In genomic region chr11:75516886-75517285, GRCh38 we compare ENCODE assay signal across 1 cellular context.
TF ChIP-seq lines count a peak whose summit lies in the region.

No MANE protein-coding gene starts in this region.

TF ChIP-seq in K562, 482 proteins besides CTCF, POLR2A, EP300 and RAD21 (continued from another document):
- no peak for TF ChIP-seq CTCFL (IDR thresholded peaks at IDR 0.05; ENCODE audit: borderline replicate concordance, insufficient read depth, low read depth, low read length, poor library complexity, severe bottlenecking)
- TF ChIP-seq ETV6 (IDR thresholded peaks at IDR 0.05; ENCODE audit: borderline replicate concordance in 1 of 2, low read depth in 2 of 2, low read length in 1 of 2), result no peak
- no peak for TF ChIP-seq ETV6 (CRISPR knock-in tag; IDR thresholded peaks at IDR 0.05; ENCODE audit: borderline replicate concordance)
- TF ChIP-seq, protein P1, sequence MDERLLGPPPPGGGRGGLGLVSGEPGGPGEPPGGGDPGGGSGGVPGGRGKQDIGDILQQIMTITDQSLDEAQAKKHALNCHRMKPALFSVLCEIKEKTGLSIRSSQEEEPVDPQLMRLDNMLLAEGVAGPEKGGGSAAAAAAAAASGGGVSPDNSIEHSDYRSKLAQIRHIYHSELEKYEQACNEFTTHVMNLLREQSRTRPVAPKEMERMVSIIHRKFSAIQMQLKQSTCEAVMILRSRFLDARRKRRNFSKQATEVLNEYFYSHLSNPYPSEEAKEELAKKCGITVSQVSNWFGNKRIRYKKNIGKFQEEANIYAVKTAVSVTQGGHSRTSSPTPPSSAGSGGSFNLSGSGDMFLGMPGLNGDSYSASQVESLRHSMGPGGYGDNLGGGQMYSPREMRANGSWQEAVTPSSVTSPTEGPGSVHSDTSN (CRISPR knock-in tag; IDR thresholded peaks at IDR 0.05; ENCODE audit: low read depth), result no peak
- TF ChIP-seq, protein P1 (tag; conservative IDR thresholded peaks at IDR 0.05; ENCODE audit: low read depth), result no peak
- TF ChIP-seq, protein P2, sequence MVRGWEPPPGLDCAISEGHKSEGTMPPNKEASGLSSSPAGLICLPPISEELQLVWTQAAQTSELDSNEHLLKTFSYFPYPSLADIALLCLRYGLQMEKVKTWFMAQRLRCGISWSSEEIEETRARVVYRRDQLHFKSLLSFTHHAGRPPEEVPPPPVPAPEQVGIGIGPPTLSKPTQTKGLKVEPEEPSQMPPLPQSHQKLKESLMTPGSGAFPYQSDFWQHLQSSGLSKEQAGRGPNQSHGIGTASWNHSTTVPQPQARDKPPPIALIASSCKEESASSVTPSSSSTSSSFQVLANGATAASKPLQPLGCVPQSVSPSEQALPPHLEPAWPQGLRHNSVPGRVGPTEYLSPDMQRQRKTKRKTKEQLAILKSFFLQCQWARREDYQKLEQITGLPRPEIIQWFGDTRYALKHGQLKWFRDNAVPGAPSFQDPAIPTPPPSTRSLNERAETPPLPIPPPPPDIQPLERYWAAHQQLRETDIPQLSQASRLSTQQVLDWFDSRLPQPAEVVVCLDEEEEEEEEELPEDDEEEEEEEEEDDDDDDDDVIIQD (CRISPR knock-in tag; IDR thresholded peaks at IDR 0.05), result no peak
- TF ChIP-seq ARID1B (IDR thresholded peaks at IDR 0.05), result peak; percentile 61
- TF ChIP-seq PKNOX1 (IDR thresholded peaks at IDR 0.05), result no peak
- TF ChIP-seq HNRNPUL1 (IDR thresholded peaks at IDR 0.05; ENCODE audit: low read length), result no peak
- peak in 1 of 2 experiments; percentile 82; a peak in 2 of 4 replicates for TF ChIP-seq SRF (CRISPR knock-in tag; IDR thresholded peaks at IDR 0.05)
- TF ChIP-seq CTBP1 (IDR thresholded peaks at IDR 0.05; ENCODE audit: borderline replicate concordance), result peak; percentile 66; the same call in 1 of the 2 replicates
- no peak for TF ChIP-seq PHB2 (IDR thresholded peaks at IDR 0.05; ENCODE audit: low read depth)
- no peak for TF ChIP-seq ID3 (CRISPR knock-in tag; IDR thresholded peaks at IDR 0.05)
- TF ChIP-seq ID3 (tag; IDR thresholded peaks at IDR 0.05), result no peak
- TF ChIP-seq ESRRB (CRISPR knock-in tag; IDR thresholded peaks at IDR 0.05; ENCODE audit: borderline replicate concordance), result no peak
- no peak for TF ChIP-seq RBM15 (IDR thresholded peaks at IDR 0.05; ENCODE audit: insufficient read depth, low read length)
- TF ChIP-seq ZNF561 (CRISPR knock-in tag; conservative IDR thresholded peaks at IDR 0.05), result no peak
- TF ChIP-seq TRIM24 (IDR thresholded peaks at IDR 0.05), result 0 out of 4 replicates have a peak, but pooled peaks of 1 of the 2 experiments have one; percentile 15
- no peak for TF ChIP-seq FOXA3 (CRISPR knock-in tag; conservative IDR thresholded peaks at IDR 0.05 in 1 of 2, IDR thresholded peaks at IDR 0.05 in 1 of 2)
- TF ChIP-seq STAT5A (IDR thresholded peaks at IDR 0.05; ENCODE audit: borderline replicate concordance, low read length), result no peak
- no peak for TF ChIP-seq ZNF395 (CRISPR knock-in tag; IDR thresholded peaks at IDR 0.05)
- TF ChIP-seq, protein P3, sequence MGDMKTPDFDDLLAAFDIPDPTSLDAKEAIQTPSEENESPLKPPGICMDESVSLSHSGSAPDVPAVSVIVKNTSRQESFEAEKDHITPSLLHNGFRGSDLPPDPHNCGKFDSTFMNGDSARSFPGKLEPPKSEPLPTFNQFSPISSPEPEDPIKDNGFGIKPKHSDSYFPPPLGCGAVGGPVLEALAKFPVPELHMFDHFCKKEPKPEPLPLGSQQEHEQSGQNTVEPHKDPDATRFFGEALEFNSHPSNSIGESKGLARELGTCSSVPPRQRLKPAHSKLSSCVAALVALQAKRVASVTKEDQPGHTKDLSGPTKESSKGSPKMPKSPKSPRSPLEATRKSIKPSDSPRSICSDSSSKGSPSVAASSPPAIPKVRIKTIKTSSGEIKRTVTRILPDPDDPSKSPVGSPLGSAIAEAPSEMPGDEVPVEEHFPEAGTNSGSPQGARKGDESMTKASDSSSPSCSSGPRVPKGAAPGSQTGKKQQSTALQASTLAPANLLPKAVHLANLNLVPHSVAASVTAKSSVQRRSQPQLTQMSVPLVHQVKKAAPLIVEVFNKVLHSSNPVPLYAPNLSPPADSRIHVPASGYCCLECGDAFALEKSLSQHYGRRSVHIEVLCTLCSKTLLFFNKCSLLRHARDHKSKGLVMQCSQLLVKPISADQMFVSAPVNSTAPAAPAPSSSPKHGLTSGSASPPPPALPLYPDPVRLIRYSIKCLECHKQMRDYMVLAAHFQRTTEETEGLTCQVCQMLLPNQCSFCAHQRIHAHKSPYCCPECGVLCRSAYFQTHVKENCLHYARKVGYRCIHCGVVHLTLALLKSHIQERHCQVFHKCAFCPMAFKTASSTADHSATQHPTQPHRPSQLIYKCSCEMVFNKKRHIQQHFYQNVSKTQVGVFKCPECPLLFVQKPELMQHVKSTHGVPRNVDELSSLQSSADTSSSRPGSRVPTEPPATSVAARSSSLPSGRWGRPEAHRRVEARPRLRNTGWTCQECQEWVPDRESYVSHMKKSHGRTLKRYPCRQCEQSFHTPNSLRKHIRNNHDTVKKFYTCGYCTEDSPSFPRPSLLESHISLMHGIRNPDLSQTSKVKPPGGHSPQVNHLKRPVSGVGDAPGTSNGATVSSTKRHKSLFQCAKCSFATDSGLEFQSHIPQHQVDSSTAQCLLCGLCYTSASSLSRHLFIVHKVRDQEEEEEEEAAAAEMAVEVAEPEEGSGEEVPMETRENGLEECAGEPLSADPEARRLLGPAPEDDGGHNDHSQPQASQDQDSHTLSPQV (IDR thresholded peaks at IDR 0.05), result no peak
- peak; percentile 73; the same call in 1 of the 2 replicates for TF ChIP-seq ZFP30 (CRISPR knock-in tag; IDR thresholded peaks at IDR 0.05; ENCODE audit: borderline replicate concordance)
- TF ChIP-seq RBM25 (IDR thresholded peaks at IDR 0.05; ENCODE audit: low read depth, low read length, severe bottlenecking), result no peak
TF ChIP-seq in K562: peak in this region for 21.
